7 cellular contexts compared by ENCODE assay signal in genomic region chr13:105783261-105783660, GRCh38.
"Had no signal": no experiment of that assay in that cellular context is flagged by ENCODE, and none has a peak within 500 bp of the region (broad histone marks: within the 10 kb centered on the region; RNA-seq: fewer than 3 reads in every experiment).

No MANE protein-coding gene starts in this region.

- H3K27ac ChIP-seq: HL-60 had no signal

- H3K4me1 ChIP-seq: HAP-1 had no signal

- H3K36me3 ChIP-seq: HAP-1 had no signal

- H3K9me3 ChIP-seq: HAP-1 had no signal

- H3K4me2 ChIP-seq: GM23338 had no signal

- DNase-seq: HFFc6, KBM-7 had no signal

- ATAC-seq: GM23338, HCT116, HepG2 had no signal

- H3K4me3 ChIP-seq: GM23338, HAP-1 had no signal
